18 cellular contexts compared by ENCODE assay signal in genomic region chr10:129787557-129787956, GRCh38.
"Had no signal": no experiment of that assay in that cellular context is flagged by ENCODE, and none has a peak within 500 bp of the region (broad histone marks: within the 10 kb centered on the region; RNA-seq: fewer than 3 reads in every experiment).

No MANE protein-coding gene starts in this region.

- H3K27me3 ChIP-seq: colonic mucosa, esophagus squamous epithelium, foreskin keratinocyte, heart left ventricle had no signal

- H3K4me3 ChIP-seq: colonic mucosa, esophagus squamous epithelium, gastroesophageal sphincter, heart left ventricle, left lung, lower lobe of right lung had no signal

- H3K9me3 ChIP-seq: colonic mucosa had no signal

- H3K27ac ChIP-seq: colonic mucosa, epithelial cell of prostate, esophagus squamous epithelium, foreskin keratinocyte, gastroesophageal sphincter, heart left ventricle, left lung, lower lobe of right lung had no signal

- H3K36me3 ChIP-seq: colonic mucosa, esophagus squamous epithelium, gastroesophageal sphincter, heart left ventricle, left lung, lower lobe of right lung had no signal

- H3K4me1 ChIP-seq: colonic mucosa, esophagus squamous epithelium, foreskin keratinocyte, gastroesophageal sphincter, heart left ventricle, left lung, lower lobe of right lung had no signal

- ATAC-seq: effector memory CD8-positive, alpha-beta T cell; esophagus mucosa; foreskin keratinocyte; gastroesophageal sphincter; heart left ventricle; left cardiac atrium; left lung; left ventricle myocardium superior; lower lobe of right lung had no signal

- DNase-seq: colonic mucosa; cortex of kidney; effector CD8-positive, alpha-beta T cell; effector memory CD8-positive, alpha-beta T cell; erythroblast; esophagus squamous epithelium; foreskin keratinocyte; heart left ventricle; hippocampal formation; left cardiac atrium; left ventricle myocardium superior; lower lobe of right lung; mesenchymal stem cell; midbrain had no signal
